ENCODE assay signal across 1 cellular context in genomic region chr17:49574945-49575523, GRCh38.
TF ChIP-seq lines count a peak whose summit lies in the region.

No MANE protein-coding gene starts in this region.

TF ChIP-seq in H1, 55 proteins besides CTCF, POLR2A, EP300 and RAD21:
- TF ChIP-seq KDM1A (IDR thresholded peaks at IDR 0.05; ENCODE audit: borderline replicate concordance, low read length) (peak; percentile 96), HDAC2 (IDR thresholded peaks at IDR 0.05; ENCODE audit: borderline replicate concordance in 1 of 2, low read depth in 2 of 2, low read length in 2 of 2) (peak in 1 of 2 experiments; percentile 89; a peak in 1 of 4 replicates), CBX5 (IDR thresholded peaks at IDR 0.05; ENCODE audit: low read depth, low read length) (no peak)
